In the genomic region with DNA sequence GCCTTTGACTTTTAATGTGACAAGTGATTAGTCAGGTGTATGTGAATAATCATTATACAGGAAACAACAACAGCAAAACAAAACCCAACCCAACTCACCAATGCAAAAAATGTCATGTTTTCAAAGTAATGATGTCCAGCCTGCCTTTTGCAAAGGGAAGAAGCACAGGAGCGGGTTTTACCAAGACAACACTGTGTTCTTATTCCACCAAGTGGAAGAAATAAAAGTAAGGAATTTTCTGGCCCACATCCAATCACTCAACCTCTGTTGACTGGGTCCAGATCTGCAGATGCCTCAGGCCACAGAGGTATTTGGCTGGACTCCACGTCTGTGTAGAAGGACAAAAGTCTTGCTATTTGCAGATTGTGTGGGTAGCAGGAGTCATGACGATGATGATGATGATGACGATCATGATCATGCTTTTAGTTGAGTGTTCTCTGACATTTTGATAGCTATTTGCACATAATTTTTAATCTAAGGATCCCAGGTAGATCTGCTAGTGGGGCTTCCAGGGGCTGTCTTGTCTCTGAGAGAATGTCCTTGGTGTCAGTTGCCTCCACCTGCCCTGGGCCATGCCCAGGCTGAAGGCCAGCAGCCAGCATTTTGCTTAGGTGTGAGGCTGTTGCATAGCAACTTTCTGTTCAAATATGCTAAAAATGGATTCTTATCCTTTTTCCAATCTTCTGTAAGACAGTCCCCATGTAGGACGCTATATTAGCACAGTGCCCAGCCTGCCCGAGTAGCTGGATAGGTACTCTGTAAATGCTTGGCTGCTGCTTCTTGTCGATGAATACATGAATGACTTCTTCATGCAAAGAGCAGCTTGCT, we compare ENCODE assay signal across 15 cellular contexts.
DNase-seq lines count a peak whose midpoint lies in the region; TF ChIP-seq lines count a peak whose summit lies in the region.
"Had no signal": no experiment of that assay in that cellular context is flagged by ENCODE, and none has a peak within 500 bp of the region (broad histone marks: within the 10 kb centered on the region; RNA-seq: fewer than 3 reads in every experiment).

No MANE protein-coding gene starts in this region.

- in situ Hi-C loops in mammary epithelial cell (cut with MboI; ENCODE audit: low sequenced_read_pairs in 2 of 2), result no loop called here

- no peak for TF ChIP-seq CTCF in mammary epithelial cell (conservative IDR thresholded peaks at IDR 0.05 in 1 of 2, IDR thresholded peaks at IDR 0.05 in 1 of 2; ENCODE audit: extremely low read depth in 1 of 2, insufficient read depth in 1 of 2, low read depth in 1 of 2, low read length in 2 of 2)
- TF ChIP-seq CTCF in neural progenitor cell (IDR thresholded peaks at IDR 0.05), result no peak
- no peak for TF ChIP-seq CTCF in adrenal gland (IDR thresholded peaks at IDR 0.05)

- peak overlapping the region; percentile 21 for H3K4me2 ChIP-seq in mammary epithelial cell (ENCODE audit: insufficient read depth, low read depth, low read length)
- no peak overlapping the region for H3K4me2 ChIP-seq in neural progenitor cell

- no peaks in the 10 kb centered on the region for H3K36me3 Mint-ChIP-seq in neural progenitor cell
- H3K36me3 Mint-ChIP-seq: activated naive CD4-positive, alpha-beta T cell treated with anti-CD3 and anti-CD28 coated beads, Interleukin-2, amount 10 ng/mL, durations not matched to agents 7 days and 5 days had no signal

- no peak overlapping the region for H3K4me3 ChIP-seq in mammary epithelial cell (replicated peaks in 1 of 3; ENCODE audit: insufficient read depth in 1 of 3, low read depth in 2 of 3, low read length in 3 of 3)
- no peak overlapping the region for H3K4me3 ChIP-seq in neural progenitor cell
- no peak overlapping the region for H3K4me3 ChIP-seq in adrenal gland
- H3K4me3 ChIP-seq: lung, right atrium auricular region had no signal

- H3K4me1 ChIP-seq in mammary epithelial cell (ENCODE audit: insufficient read depth, low read length) (peaks cover 13% of the 10 kb centered on the region), neural progenitor cell (peaks cover 7% of the 10 kb centered on the region), adrenal gland (replicated peaks in 1 of 2) (no peaks in the 10 kb centered on the region)
- H3K4me1 ChIP-seq: right atrium auricular region had no signal

- no peaks in the 10 kb centered on the region for H3F3A ChIP-seq in neural progenitor cell (ENCODE audit: low read depth)

- H3K9ac ChIP-seq in mammary epithelial cell (ENCODE audit: insufficient read depth, low read length) (peak overlapping the region; percentile 3), neural progenitor cell (no peak overlapping the region)

- peaks cover 8% of the 10 kb centered on the region for H3K9me3 Mint-ChIP-seq in neural progenitor cell
- H3K9me3 Mint-ChIP-seq: activated naive CD4-positive, alpha-beta T cell treated with anti-CD3 and anti-CD28 coated beads, Interleukin-2, amount 10 ng/mL, durations not matched to agents 7 days and 5 days; nephron had no signal

- DNase-seq in EL (peak; percentile 58), NCI-H69 (lab: John Stamatoyannopoulos, UW) (peak; percentile 64), mammary epithelial cell (peak; percentile 74), neural progenitor cell (ENCODE audit: low spot score) (no peak), adrenal gland (no peak), foreskin melanocyte (no peak), NCI-H2227 (lab: John Stamatoyannopoulos, UW; ENCODE audit: unreplicated experiment) (no peak)
- no peak for DNase-seq in effector CD4-positive, alpha-beta T cell
- DNase-seq: activated naive CD4-positive, alpha-beta T cell treated with anti-CD3 and anti-CD28 coated beads, Interleukin-2, amount 10 ng/mL, durations not matched to agents 7 days and 5 days; effector CD8-positive, alpha-beta T cell; NCI-H1694 treated with DMSO at 0.1 percent for 48 hours; NCI-H526 treated with DMSO at 0.1 percent for 48 hours had no signal

- H3K79me2 ChIP-seq in mammary epithelial cell (ENCODE audit: insufficient read depth, low read length) (no peaks in the 10 kb centered on the region), neural progenitor cell (ENCODE audit: low read depth) (no peaks in the 10 kb centered on the region)

- 12% methylated on average over 7 of the region's 7 CpGs for WGBS in mammary epithelial cell (ENCODE audit: low coverage, missing lambda C conversion rate)
- 85 to 89% (median 87%) methylated on average over 7 of the region's 7 CpGs for WGBS in adrenal gland, 4 donors

- CTCF ChIA-PET in mammary epithelial cell (lab: Charles Lee; ENCODE audit: low non-redundant PET), result no interaction called here

- H3K4me1 Mint-ChIP-seq in neural progenitor cell, result peaks cover 21% of the 10 kb centered on the region
- H3K4me1 Mint-ChIP-seq: nephron had no signal

- no TSS peak for BruUV-seq in mammary epithelial cell (replicated peaks; lab: Mats Ljungman, UMichigan)

- dilution Hi-C loops in mammary epithelial cell (cut with HindIII; ENCODE audit: low sequenced_read_pairs), result no loop called here

- H3K36me3 ChIP-seq in mammary epithelial cell (ENCODE audit: insufficient read depth, low read length) (no peaks in the 10 kb centered on the region), neural progenitor cell (no peaks in the 10 kb centered on the region), adrenal gland (replicated peaks in 1 of 2) (no peaks in the 10 kb centered on the region)
- H3K36me3 ChIP-seq: right atrium auricular region had no signal

- peak overlapping the region; percentile 66 for H3K27ac ChIP-seq in mammary epithelial cell (ENCODE audit: insufficient read depth, low read depth, low read length)
- no peak overlapping the region for H3K27ac ChIP-seq in neural progenitor cell
- H3K27ac ChIP-seq in adrenal gland, result no peak overlapping the region
- H3K27ac ChIP-seq: right atrium auricular region had no signal

- no peak overlapping the region for H3K4me3 Mint-ChIP-seq in neural progenitor cell
- H3K4me3 Mint-ChIP-seq: activated naive CD4-positive, alpha-beta T cell treated with anti-CD3 and anti-CD28 coated beads, Interleukin-2, amount 10 ng/mL, durations not matched to agents 7 days and 5 days; nephron had no signal

- H4K20me1 ChIP-seq in mammary epithelial cell (ENCODE audit: insufficient read depth, low read length), result no peaks in the 10 kb centered on the region
- no peaks in the 10 kb centered on the region for H4K20me1 ChIP-seq in neural progenitor cell (ENCODE audit: low read depth)

- H2AFZ ChIP-seq in mammary epithelial cell (ENCODE audit: low read depth, low read length) (no peak overlapping the region), neural progenitor cell (replicated peaks) (peak overlapping the region; percentile 37)

- H3K27me3 ChIP-seq in mammary epithelial cell (ENCODE audit: insufficient read depth, low read length) (no peaks in the 10 kb centered on the region), neural progenitor cell (no peaks in the 10 kb centered on the region), adrenal gland (no peaks in the 10 kb centered on the region)
- H3K27me3 ChIP-seq: right atrium auricular region had no signal

- TF ChIP-seq POLR2A in adrenal gland (IDR thresholded peaks at IDR 0.05), result no peak

- no peak overlapping the region for H3K27ac Mint-ChIP-seq in neural progenitor cell
- H3K27ac Mint-ChIP-seq: activated naive CD4-positive, alpha-beta T cell treated with anti-CD3 and anti-CD28 coated beads, Interleukin-2, amount 10 ng/mL, durations not matched to agents 7 days and 5 days had no signal

- H3K9me3 ChIP-seq in mammary epithelial cell (replicated peaks; ENCODE audit: insufficient read depth, low read length), result no peaks in the 10 kb centered on the region
- H3K9me3 ChIP-seq in neural progenitor cell (ENCODE audit: low read depth), result no peaks in the 10 kb centered on the region
- H3K9me3 ChIP-seq in adrenal gland (replicated peaks in 1 of 3), result no peaks in the 10 kb centered on the region

- intact Hi-C loops in mammary epithelial cell (cut with micrococcal nuclease), result loop anchor here (1.0 kb wide), 1 partner anchor 61 kb away; no protein-coding TSS in a partner anchor
- intact Hi-C loops in adrenal gland (cut with DNase I), result no loop called here

- no peaks in the 10 kb centered on the region for H3K27me3 Mint-ChIP-seq in neural progenitor cell (ENCODE audit: insufficient read depth, low read depth)

Comparison
In these comparisons a context has a peak if more than half of its experiments do, and no peak if none do; other contexts are left out.
1. DNase-seq: peak in EL (single experiment), NCI-H69 (single experiment) and mammary epithelial cell (single experiment); none in neural progenitor cell (single experiment), adrenal gland (0 of 7), foreskin melanocyte (single experiment), NCI-H2227 (single experiment) and effector CD4-positive, alpha-beta T cell (single experiment).